11 cellular contexts compared by ENCODE assay signal in genomic region chr11:129950319-129951034, GRCh38. TPM values are rescaled to one million over a fixed set of nuclear protein-coding genes. Genes with fewer than 3 reads are reported as not detected.
DNase-seq lines count a peak whose midpoint lies in the region; ATAC-seq and TF ChIP-seq lines count a peak whose summit lies in the region.
"Had no signal": no experiment of that assay in that cellular context is flagged by ENCODE, and none has a peak within 500 bp of the region (broad histone marks: within the 10 kb centered on the region; RNA-seq: fewer than 3 reads in every experiment).

No MANE protein-coding gene starts in this region.

- H3K9me3 ChIP-seq in smooth muscle cell (replicated peaks; ENCODE audit: low read depth) (no peaks in the 10 kb centered on the region), MM.1S (replicated peaks; ENCODE audit: insufficient read depth, low read length) (no peaks in the 10 kb centered on the region)

- no peak overlapping the region for H2AFZ ChIP-seq in smooth muscle cell (ENCODE audit: low read depth)
- no peak overlapping the region for H2AFZ ChIP-seq in MM.1S (ENCODE audit: low read length)

- no peaks in the 10 kb centered on the region for H3K9me3 Mint-ChIP-seq in Calu3 (ENCODE audit: low read depth, unreplicated experiment)
- H3K9me3 Mint-ChIP-seq: activated B cell treated with CpG ODN at 0.5 μM for 24 hours had no signal

- no peak overlapping the region for H3K27ac ChIP-seq in smooth muscle cell (ENCODE audit: low read depth)
- H3K27ac ChIP-seq in MM.1S (ENCODE audit: low read length) = no peak overlapping the region

- H3K27ac Mint-ChIP-seq in Calu3 (ENCODE audit: unreplicated experiment) = no peak overlapping the region
- H3K27ac Mint-ChIP-seq: activated B cell treated with CpG ODN at 0.5 μM for 24 hours had no signal

- no peak overlapping the region for H3K4me2 ChIP-seq in smooth muscle cell
- H3K4me2 ChIP-seq in MM.1S (ENCODE audit: low read depth, low read length) = no peak overlapping the region

- H3K9me2 ChIP-seq in MM.1S (replicated peaks; ENCODE audit: insufficient read depth, low read length) = no peaks in the 10 kb centered on the region

- H4K20me1 ChIP-seq in smooth muscle cell (ENCODE audit: low read depth) = peaks cover 30% of the 10 kb centered on the region
- no peaks in the 10 kb centered on the region for H4K20me1 ChIP-seq in MM.1S (ENCODE audit: insufficient read depth, low read length)

- intact Hi-C loops in posterior vena cava (cut with DNase I) (no loop called here), Calu3 (cut with micrococcal nuclease; ENCODE audit: unreplicated experiment) (no loop called here)

- 56% methylated on average over 12 of the region's 12 CpGs for WGBS in smooth muscle cell (ENCODE audit: low lambda C conversion rate)

- H3K79me2 ChIP-seq in smooth muscle cell (ENCODE audit: low read depth) (no peaks in the 10 kb centered on the region), MM.1S (ENCODE audit: low read length) (no peaks in the 10 kb centered on the region)

- H3K36me3 ChIP-seq in smooth muscle cell (ENCODE audit: low read depth) (no peaks in the 10 kb centered on the region), MM.1S (replicated peaks; ENCODE audit: insufficient read depth, low read length) (no peaks in the 10 kb centered on the region)

- H3K4me3 Mint-ChIP-seq in Calu3 (ENCODE audit: low read depth, unreplicated experiment) = no peak overlapping the region
- H3K4me3 Mint-ChIP-seq: activated B cell treated with CpG ODN at 0.5 μM for 24 hours had no signal

- no peaks in the 10 kb centered on the region for H3K4me1 Mint-ChIP-seq in Calu3 (ENCODE audit: low read depth, unreplicated experiment)

- no peaks in the 10 kb centered on the region for H3K27me3 ChIP-seq in smooth muscle cell (ENCODE audit: low read depth)
- H3K27me3 ChIP-seq in MM.1S (replicated peaks; ENCODE audit: insufficient read depth, low read length) = no peaks in the 10 kb centered on the region

- no peaks in the 10 kb centered on the region for H3K36me3 Mint-ChIP-seq in Calu3 (ENCODE audit: insufficient read depth, unreplicated experiment)

- H3K4me1 ChIP-seq in smooth muscle cell (ENCODE audit: low read depth) (no peaks in the 10 kb centered on the region), MM.1S (ENCODE audit: low read length) (peaks cover 12% of the 10 kb centered on the region)

- H3F3A ChIP-seq in smooth muscle cell (ENCODE audit: low read depth) (no peaks in the 10 kb centered on the region), MM.1S (ENCODE audit: insufficient read depth, low read length) (no peaks in the 10 kb centered on the region; the same call in 1 of the 2 replicates)

- CTCF ChIA-PET in Calu3 (lab: Charles Lee) = no interaction called here

- no peaks in the 10 kb centered on the region for H3K27me3 Mint-ChIP-seq in Calu3 (ENCODE audit: unreplicated experiment)
- H3K27me3 Mint-ChIP-seq: activated B cell treated with CpG ODN at 0.5 μM for 24 hours had no signal

- no peak overlapping the region for H3K4me3 ChIP-seq in foreskin fibroblast (ENCODE audit: low read depth in 1 of 2, low read length in 2 of 2)
- no peak overlapping the region for H3K4me3 ChIP-seq in smooth muscle cell
- H3K4me3 ChIP-seq in MM.1S (ENCODE audit: low read length) = no peak overlapping the region
- H3K4me3 ChIP-seq: coronary artery had no signal

- no peak for ATAC-seq in GM18907 (IDR thresholded peaks at IDR 0.05; ENCODE audit: unreplicated experiment)

- H3K9ac ChIP-seq in smooth muscle cell (ENCODE audit: low read depth) (no peak overlapping the region), MM.1S (ENCODE audit: low read length) (no peak overlapping the region)

- TF ChIP-seq CTCF in foreskin fibroblast (IDR thresholded peaks at IDR 0.05; ENCODE audit: low read depth, low read length) (no peak), Calu3 (IDR thresholded peaks at IDR 0.05; ENCODE audit: unreplicated experiment) (no peak), smooth muscle cell (IDR thresholded peaks at IDR 0.05; ENCODE audit: borderline replicate concordance, insufficient read depth, poor library complexity, severe bottlenecking) (no peak), MM.1S (IDR thresholded peaks at IDR 0.05; ENCODE audit: low read length) (no peak)

- BruUV-seq in Calu3 (replicated peaks; lab: Mats Ljungman, UMichigan) = no TSS peak

- peak; percentile 100 for DNase-seq in GF-D8 (lab: John Stamatoyannopoulos, UW)
- DNase-seq in SKM-1 (lab: John Stamatoyannopoulos, UW; ENCODE audit: unreplicated experiment) = peak; percentile 94
- peak; percentile 54 to 77 for DNase-seq in foreskin fibroblast
- DNase-seq in posterior vena cava (ENCODE audit: low spot score) = peak; percentile 90
- DNase-seq in Calu3 = no peak
- DNase-seq in smooth muscle cell (lab: John Stamatoyannopoulos, UW; ENCODE audit: unreplicated experiment) = no peak
- DNase-seq in MM.1S = no peak
- DNase-seq: activated B cell treated with CpG ODN at 0.5 μM for 24 hours, GOT3 had no signal

RNA-seq across cellular contexts. Expression of gene PRDM10, which starts 52.2 kb away (rescaled TPM):
- 10 to 100 TPM in 1 of 2 donors, 1 to 10 TPM in 1; 5.0 to 10.7 TPM for total RNA-seq in posterior vena cava
- 5.0 and 8.1 TPM in 2 replicates for total RNA-seq in Calu3 (2022)
- total RNA-seq in smooth muscle cell = 12.2 and 14.2 TPM in 2 replicates
- 3.7 and 7.2 TPM in 2 replicates for polyA plus RNA-seq in smooth muscle cell

RNA-seq across cellular contexts. Expression of gene NFRKB, which starts 55.1 kb away (rescaled TPM):
- 10 to 100 TPM; 14.3 to 15.9 TPM for total RNA-seq in posterior vena cava
- total RNA-seq in Calu3 (2022) = 26.4 and 27.4 TPM in 2 replicates
- total RNA-seq in smooth muscle cell = 15.2 and 18.5 TPM in 2 replicates
- 9.9 and 16.7 TPM in 2 replicates for polyA plus RNA-seq in smooth muscle cell

Comparison
In these comparisons a context has a peak if more than half of its experiments do, and no peak if none do; other contexts are left out.
1. DNase-seq: peak in GF-D8 (single experiment), SKM-1 (single experiment), foreskin fibroblast (2 of 2) and posterior vena cava (single experiment); none in Calu3 (single experiment), smooth muscle cell (single experiment) and MM.1S (single experiment).